ENCODE assay signal across 24 cellular contexts in the genomic region with DNA sequence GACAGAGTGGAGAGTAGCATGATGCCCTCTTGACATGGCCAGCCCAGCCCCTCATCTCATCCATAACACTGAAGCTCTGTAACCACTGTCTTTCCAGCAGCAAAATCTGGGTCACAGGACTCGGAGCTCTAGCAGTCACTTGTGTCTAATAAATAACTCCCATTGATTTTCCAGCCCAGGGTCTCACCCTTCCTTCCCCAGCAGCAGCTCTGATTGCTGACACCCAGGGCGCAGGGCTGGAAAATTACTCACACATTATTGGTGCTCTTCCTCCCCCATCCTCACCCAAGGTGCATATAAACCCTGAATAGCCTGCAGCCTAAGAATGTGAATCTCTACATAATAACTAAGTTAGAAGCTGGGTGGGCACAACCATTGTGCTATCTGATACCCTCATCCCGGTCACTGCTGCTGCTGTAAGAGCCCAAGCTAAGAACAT. TPM values are rescaled to one million over a fixed set of nuclear protein-coding genes. Genes with fewer than 3 reads are reported as not detected.
"Had no signal": no experiment of that assay in that cellular context is flagged by ENCODE, and none has a peak within 500 bp of the region (broad histone marks: within the 10 kb centered on the region; RNA-seq: fewer than 3 reads in every experiment).

No MANE protein-coding gene starts in this region.

- H3K4me2 ChIP-seq: PC-9 had no signal

- H2AFZ ChIP-seq: PC-9 had no signal

- DNase-seq: activated CD4-positive, alpha-beta T cell treated with anti-CD3 and anti-CD28 coated beads, Interleukin-2, amount 10 ng/mL, durations not matched to agents 24 days and 14 days; activated CD4-positive, alpha-beta T cell treated with anti-CD3 and anti-CD28 coated beads, Interleukin-2, amount 50 U/mL, for 48 hours; activated CD4-positive, CD25-positive, alpha-beta regulatory T cell treated with anti-CD3 and anti-CD28 coated beads, Interleukin-2, amount 50 U/mL, for 72 hours; activated CD8-positive, alpha-beta memory T cell treated with anti-CD3 and anti-CD28 coated beads, Interleukin-2, amount 10 ng/mL, durations not matched to agents 7 days and 5 days; activated effector memory CD4-positive, alpha-beta T cell treated with Interleukin-2 at 50 U/mL for 16 hours; activated naive CD4-positive, alpha-beta T cell treated with Interleukin-2 at 50 U/mL for 16 hours; activated T-cell treated with anti-CD3 and anti-CD28 coated beads, Interleukin-2, amount 50 U/mL, for 24 hours; amygdala; caudate nucleus; KG1; MM.1S; NCI-H1105; NCI-H1436; NCI-H1694 treated with DMSO at 0.1 percent for 48 hours; NCI-H2081; NCI-H510A treated with DMSO at 0.1 percent for 48 hours; PC-9; SHP77 treated with DMSO at 0.1 percent for 48 hours; T-helper 17 cell; T-helper 9 cell had no signal

- H3K4me3 ChIP-seq: PC-9 had no signal

- H3K27ac ChIP-seq: PC-9 had no signal

- ATAC-seq: activated CD8-positive, alpha-beta memory T cell treated with anti-CD3 and anti-CD28 coated beads, Interleukin-2, amount 10 ng/mL, durations not matched to agents 7 days and 5 days; activated naive CD4-positive, alpha-beta T cell treated with anti-CD3 and anti-CD28 coated beads, Interleukin-2, amount 50 U/mL, for 72 hours; T-helper 17 cell; WTC11 had no signal

RNA-seq across cellular contexts. Expression of a gene that starts 21.1 kb away (rescaled TPM):
- total RNA-seq: activated CD4-positive, alpha-beta T cell treated with anti-CD3 and anti-CD28 coated beads, Interleukin-2, amount 10 ng/mL, durations not matched to agents 24 days and 14 days; activated CD8-positive, alpha-beta memory T cell treated with anti-CD3 and anti-CD28 coated beads, Interleukin-2, amount 10 ng/mL, durations not matched to agents 7 days and 5 days; activated naive CD4-positive, alpha-beta T cell treated with anti-CD3 and anti-CD28 coated beads, Interleukin-2, amount 50 U/mL, for 72 hours; activated T-helper 1 cell treated with anti-CD3 and anti-CD28 coated beads, Interleukin-12 subunit alpha, Interleukin-12 subunit beta, Interleukin-2, Interleukin-4 antibody, amounts not matched to agents 30 ng/mL and 10 ng/mL and 1 ng/mL, durations not matched to agents 14 hours and 24 hours and 36 hours; PC-9; T-helper 17 cell; WTC11 had no signal

RNA-seq across cellular contexts. Expression of a gene that starts 30.7 kb away (rescaled TPM):
- total RNA-seq: activated CD4-positive, alpha-beta T cell treated with anti-CD3 and anti-CD28 coated beads, Interleukin-2, amount 10 ng/mL, durations not matched to agents 24 days and 14 days; activated CD8-positive, alpha-beta memory T cell treated with anti-CD3 and anti-CD28 coated beads, Interleukin-2, amount 10 ng/mL, durations not matched to agents 7 days and 5 days; activated naive CD4-positive, alpha-beta T cell treated with anti-CD3 and anti-CD28 coated beads, Interleukin-2, amount 50 U/mL, for 72 hours; activated T-helper 1 cell treated with anti-CD3 and anti-CD28 coated beads, Interleukin-12 subunit alpha, Interleukin-12 subunit beta, Interleukin-2, Interleukin-4 antibody, amounts not matched to agents 30 ng/mL and 10 ng/mL and 1 ng/mL, durations not matched to agents 14 hours and 24 hours and 36 hours; cerebellum; PC-9; T-helper 17 cell had no signal
